ENCODE assay signal across 40 cellular contexts in genomic region chr14:22627506-22628263, GRCh38. TPM values are rescaled to one million over a fixed set of nuclear protein-coding genes. Genes with fewer than 3 reads are reported as not detected.
"Had no signal": no experiment of that assay in that cellular context is flagged by ENCODE, and none has a peak within 500 bp of the region (broad histone marks: within the 10 kb centered on the region; RNA-seq: fewer than 3 reads in every experiment).

No MANE protein-coding gene starts in this region.

- H3K9me2 ChIP-seq: SK-N-SH had no signal

- H3K9me3 Mint-ChIP-seq: activated T-helper 1 cell treated with anti-CD3 and anti-CD28 coated beads, Interleukin-12 subunit alpha, Interleukin-12 subunit beta, Interleukin-2, Interleukin-4 antibody, amounts not matched to agents 30 ng/mL and 10 ng/mL and 1 ng/mL, durations not matched to agents 14 hours and 24 hours and 36 hours; brain had no signal

- H3K4me3 ChIP-seq: Peyer's patch, SJSA1 had no signal

- H3K27ac Mint-ChIP-seq: activated CD4-positive, alpha-beta memory T cell treated with anti-CD3 and anti-CD28 coated beads for 36 hours; activated CD4-positive, alpha-beta T cell treated with anti-CD3 and anti-CD28 coated beads for 36 hours; activated CD4-positive, alpha-beta T cell treated with anti-CD3 and anti-CD28 coated beads, Interleukin-2, amount 10 ng/mL, durations not matched to agents 7 days and 5 days; activated naive CD4-positive, alpha-beta T cell treated with anti-CD3 and anti-CD28 coated beads for 36 hours; activated naive CD4-positive, alpha-beta T cell treated with anti-CD3 and anti-CD28 coated beads, Interleukin-2, amount 50 U/mL, for 72 hours; activated T-helper 1 cell treated with anti-CD3 and anti-CD28 coated beads, Interleukin-12 subunit alpha, Interleukin-12 subunit beta, Interleukin-2, Interleukin-4 antibody, amounts not matched to agents 30 ng/mL and 10 ng/mL and 1 ng/mL, durations not matched to agents 14 hours and 24 hours and 36 hours; brain; T-helper 1 cell treated with Interleukin-12 subunit alpha and Interleukin-12 subunit beta and Interleukin-4 antibody, amounts not matched to agents 30 μg/mL and 1 μg/mL, for 36 hours; T-helper 2 cell treated with Interferon-gamma antibody and Interleukin-4, amounts not matched to agents 5 μg/mL and 100 μg/mL, for 36 hours; WTC11 had no signal

- H3K27me3 ChIP-seq: Peyer's patch, SJSA1 had no signal

- H3K36me3 ChIP-seq: Peyer's patch, SJSA1 had no signal

- H3K4me3 Mint-ChIP-seq: activated CD4-positive, alpha-beta memory T cell treated with anti-CD3 and anti-CD28 coated beads for 36 hours; activated CD4-positive, alpha-beta T cell treated with anti-CD3 and anti-CD28 coated beads for 36 hours; activated CD4-positive, alpha-beta T cell treated with anti-CD3 and anti-CD28 coated beads, Interleukin-2, amount 10 ng/mL, durations not matched to agents 7 days and 5 days; activated naive CD4-positive, alpha-beta T cell treated with anti-CD3 and anti-CD28 coated beads for 36 hours; activated T-cell treated with anti-CD3 and anti-CD28 coated beads, Interleukin-2, amount 50 U/mL, for 4 hours; activated T-helper 1 cell treated with anti-CD3 and anti-CD28 coated beads, Interleukin-12 subunit alpha, Interleukin-12 subunit beta, Interleukin-2, Interleukin-4 antibody, amounts not matched to agents 30 ng/mL and 10 ng/mL and 1 ng/mL, durations not matched to agents 14 hours and 24 hours and 36 hours; brain; T-helper 1 cell treated with Interleukin-12 subunit alpha and Interleukin-12 subunit beta and Interleukin-4 antibody, amounts not matched to agents 30 μg/mL and 1 μg/mL, for 36 hours; T-helper 2 cell treated with Interferon-gamma antibody and Interleukin-4, amounts not matched to agents 5 μg/mL and 100 μg/mL, for 36 hours; WTC11 had no signal

- ATAC-seq: activated CD4-positive, alpha-beta T cell treated with anti-CD3 and anti-CD28 coated beads for 36 hours; activated CD4-positive, CD25-positive, alpha-beta regulatory T cell treated with anti-CD3 and anti-CD28 coated beads, Interleukin-2, amount 50 U/mL, for 24 hours; activated naive CD4-positive, alpha-beta T cell treated with anti-CD3 and anti-CD28 coated beads, Interleukin-2, amount 50 U/mL, for 72 hours; activated T-cell treated with anti-CD3 and anti-CD28 coated beads, Interleukin-2, amount 50 U/mL, for 4 hours; PC-3; WTC11 had no signal

- FAIRE-seq: bronchial epithelial cell, TTC549 had no signal

- H3K27ac ChIP-seq: KMS-11, SJSA1 had no signal

- H3K9me3 ChIP-seq: Peyer's patch, SJSA1, SK-N-SH had no signal

- DNase-seq: activated CD4-positive, alpha-beta memory T cell treated with anti-CD3 and anti-CD28 coated beads for 36 hours; activated CD4-positive, alpha-beta T cell treated with anti-CD3 and anti-CD28 coated beads for 36 hours; activated CD4-positive, alpha-beta T cell treated with anti-CD3 and anti-CD28 coated beads, Interleukin-2, amount 10 ng/mL, durations not matched to agents 7 days and 5 days; activated CD8-positive, alpha-beta memory T cell treated with anti-CD3 and anti-CD28 coated beads, Interleukin-2, amount 50 U/mL, for 4 hours; activated gamma-delta T cell treated with Interleukin-2 at 50 U/mL for 16 hours; activated naive CD4-positive, alpha-beta T cell treated with anti-CD3 and anti-CD28 coated beads for 36 hours; activated T-cell treated with anti-CD3 and anti-CD28 coated beads for 4 hours; activated T-cell treated with anti-CD3 and anti-CD28 coated beads, Interleukin-2, amount 50 U/mL, for 4 hours; anterior cingulate cortex; central memory CD4-positive, alpha-beta T cell; NCI-H1092 treated with DMSO at 0.1 percent for 48 hours; NCI-H1417; NCI-H146; NCI-H187; NCI-H2029 treated with DMSO at 0.1 percent for 48 hours; NCI-H2171 treated with DMSO at 0.1 percent for 48 hours; NCI-H2227 treated with DMSO at 0.1 percent for 48 hours; NCI-H446; NCI-H510A treated with DMSO at 0.1 percent for 48 hours; NCI-H526 treated with DMSO at 0.1 percent for 48 hours; NCI-H82; NK-92 treated with Interleukin-12 subunit alpha and Interleukin-12 subunit beta, amount 100 ng/mL, for 24 hours; PC-3; Peyer's patch; RPMI8226; SHP77 treated with DMSO at 0.1 percent for 48 hours; SK-N-SH had no signal

- H3K36me3 Mint-ChIP-seq: activated CD4-positive, alpha-beta memory T cell treated with anti-CD3 and anti-CD28 coated beads for 36 hours; brain had no signal

- H3K9ac ChIP-seq: KMS-11, SK-N-SH had no signal

- H3K4me1 Mint-ChIP-seq: activated CD4-positive, alpha-beta T cell treated with anti-CD3 and anti-CD28 coated beads for 36 hours; brain had no signal

- H3K4me2 ChIP-seq: KMS-11, SK-N-SH had no signal

RNA-seq across cellular contexts. Expression of gene OR6J1, which starts 16.5 kb away (rescaled TPM):
- total RNA-seq: activated CD4-positive, alpha-beta memory T cell treated with anti-CD3 and anti-CD28 coated beads for 36 hours; activated CD4-positive, alpha-beta T cell treated with anti-CD3 and anti-CD28 coated beads for 36 hours; activated CD4-positive, alpha-beta T cell treated with anti-CD3 and anti-CD28 coated beads, Interleukin-2, amount 10 ng/mL, durations not matched to agents 7 days and 5 days; activated naive CD4-positive, alpha-beta T cell treated with anti-CD3 and anti-CD28 coated beads for 36 hours; activated naive CD4-positive, alpha-beta T cell treated with anti-CD3 and anti-CD28 coated beads, Interleukin-2, amount 50 U/mL, for 72 hours; activated T-cell treated with anti-CD3 and anti-CD28 coated beads, Interleukin-2, amount 50 U/mL, for 4 hours; activated T-helper 1 cell treated with anti-CD3 and anti-CD28 coated beads, Interleukin-12 subunit alpha, Interleukin-12 subunit beta, Interleukin-2, Interleukin-4 antibody, amounts not matched to agents 30 ng/mL and 10 ng/mL and 1 ng/mL, durations not matched to agents 14 hours and 24 hours and 36 hours; bronchial epithelial cell; LHCN-M2; M059J; PC-3; SJSA1; WTC11 had no signal
- polyA plus RNA-seq: SK-N-SH had no signal
